ENCODE assay signal across 8 cellular contexts in the genomic region with DNA sequence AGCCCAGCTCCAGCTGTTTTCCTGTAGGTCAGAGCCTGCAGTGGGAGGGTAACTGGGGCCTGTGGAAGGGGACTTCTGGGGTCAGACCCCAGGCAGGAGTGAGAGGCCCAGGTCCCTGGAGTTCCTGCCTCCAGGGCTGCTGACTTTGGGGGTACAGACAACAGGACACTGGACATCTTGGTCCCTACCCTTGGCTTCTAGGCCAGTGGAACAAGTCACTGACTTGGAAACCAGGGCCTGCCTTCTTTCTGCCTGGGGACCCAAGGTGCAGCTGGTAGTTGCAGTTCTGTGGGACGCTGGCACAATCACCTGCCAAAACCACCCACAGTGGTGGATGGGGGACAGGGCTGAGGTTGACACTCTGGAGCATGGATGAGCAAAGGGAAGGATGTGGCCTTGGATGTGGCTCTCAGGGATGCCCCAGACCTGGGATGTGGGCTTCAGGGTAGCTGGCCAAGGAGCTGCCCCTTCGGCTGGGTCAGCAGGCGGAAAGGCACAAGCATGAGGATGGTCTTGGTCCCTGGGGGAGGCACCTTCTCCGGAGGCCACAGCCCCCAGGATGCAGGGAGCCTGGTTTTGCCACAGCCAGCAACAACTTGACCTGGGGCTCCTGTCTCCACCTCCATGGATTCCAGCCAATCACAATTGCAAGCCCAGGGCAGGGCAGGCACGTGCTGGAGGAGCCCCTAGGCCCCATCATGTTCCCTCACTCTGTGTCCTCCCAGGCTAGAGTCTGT. TPM values are rescaled to one million over a fixed set of nuclear protein-coding genes. Genes with fewer than 3 reads are reported as not detected.
DNase-seq lines count a peak whose midpoint lies in the region; ATAC-seq and TF ChIP-seq lines count a peak whose summit lies in the region.

No MANE protein-coding gene starts in this region.

- H3K4me3 Mint-ChIP-seq in CD14-positive monocyte, result peak overlapping the region; percentile 73 to 86
- H3K4me3 Mint-ChIP-seq in naive thymus-derived CD8-positive, alpha-beta T cell, result peak overlapping the region; percentile 75 to 90 (median 86)

- peak overlapping the region; percentile 68; the same call in 1 of the 2 replicates for H3K4me3 ChIP-seq in Karpas-422 (ENCODE audit: low read length)
- H3K4me3 ChIP-seq in coronary artery, result peak overlapping the region; percentile 86

- no peaks in the 10 kb centered on the region for H3K9me2 ChIP-seq in Karpas-422 (replicated peaks; ENCODE audit: insufficient read depth, low read length)

- H3K27ac ChIP-seq in Karpas-422 (ENCODE audit: low read length), result peak overlapping the region; percentile 30; the same call in 1 of the 2 replicates
- H3K27ac ChIP-seq in coronary artery, result peak overlapping the region in 1 of 2 donors; percentile 80

- peaks cover 13% of the 10 kb centered on the region for H4K20me1 ChIP-seq in Karpas-422 (ENCODE audit: insufficient read depth, low read depth, low read length)

- H3K79me2 ChIP-seq in Karpas-422 (ENCODE audit: low read length), result peaks cover 10% of the 10 kb centered on the region

- no peaks in the 10 kb centered on the region for H3K27me3 ChIP-seq in Karpas-422 (ENCODE audit: low read length)

- POLR2A ChIA-PET in naive thymus-derived CD8-positive, alpha-beta T cell (lab: Charles Lee), result no interaction called here

- H3K27ac Mint-ChIP-seq in CD14-positive monocyte, result no peak overlapping the region
- peak overlapping the region in 9 of 10 donors; percentile 49 to 89 (median 80) for H3K27ac Mint-ChIP-seq in naive thymus-derived CD8-positive, alpha-beta T cell

- H3K36me3 Mint-ChIP-seq in CD14-positive monocyte, result peaks cover 12 to 21% of the 10 kb centered on the region in 2 donors
- peaks cover 0 to 2% (median 0%) of the 10 kb centered on the region in 3 donors for H3K36me3 Mint-ChIP-seq in naive thymus-derived CD8-positive, alpha-beta T cell

- H3K4me1 ChIP-seq in Karpas-422 (ENCODE audit: low read length), result peaks cover 40% of the 10 kb centered on the region

- peaks cover 0 to 13% (median 4%) of the 10 kb centered on the region in 7 donors for H3K9me3 Mint-ChIP-seq in CD14-positive monocyte
- peaks cover 0 to 3% (median 0%) of the 10 kb centered on the region in 9 donors for H3K9me3 Mint-ChIP-seq in naive thymus-derived CD8-positive, alpha-beta T cell

- no peaks in the 10 kb centered on the region for H3K9me3 ChIP-seq in Karpas-422 (ENCODE audit: low read length)

- TF ChIP-seq CTCF in CD14-positive monocyte (IDR thresholded peaks at IDR 0.05) (no peak), coronary artery (IDR thresholded peaks at IDR 0.05) (no peak)

- peak overlapping the region; percentile 66 for H3K4me2 ChIP-seq in Karpas-422 (ENCODE audit: low read depth, low read length, poor library complexity, severe bottlenecking)

- ATAC-seq in naive thymus-derived CD8-positive, alpha-beta T cell, result peak in 1 of 2 donors; percentile 24

- peaks cover 24% of the 10 kb centered on the region for H3K4me1 Mint-ChIP-seq in CD14-positive monocyte
- H3K4me1 Mint-ChIP-seq in naive thymus-derived CD8-positive, alpha-beta T cell, result peaks cover 14 to 42% (median 37%) of the 10 kb centered on the region in 4 donors

- no peak overlapping the region for H2AFZ ChIP-seq in Karpas-422 (ENCODE audit: low read length)

- peak overlapping the region; percentile 77 for H3K9ac ChIP-seq in Karpas-422 (ENCODE audit: low read length)

- no peaks in the 10 kb centered on the region for H3K36me3 ChIP-seq in Karpas-422 (ENCODE audit: insufficient read depth, low read length)

- intact Hi-C loops in CD14-positive monocyte (cut with micrococcal nuclease), result no loop called here

- H3K27me3 Mint-ChIP-seq in CD14-positive monocyte (ENCODE audit: low read depth in 3 of 3), result peaks cover 23 to 39% (median 32%) of the 10 kb centered on the region in 3 donors
- peaks cover 0 to 4% (median 0%) of the 10 kb centered on the region in 5 donors for H3K27me3 Mint-ChIP-seq in naive thymus-derived CD8-positive, alpha-beta T cell

- DNase-seq in CD14-positive monocyte (ENCODE audit: low spot score) (no peak), Karpas-422 (peak; percentile 62), coronary artery (ENCODE audit: low spot score) (no peak), NCI-H2029 treated with DMSO at 0.1 percent for 48 hours (lab: John Stamatoyannopoulos, UW) (no peak), putamen (ENCODE audit: low spot score) (no peak), hippocampal formation (lab: John Stamatoyannopoulos, UW) (no peak)
- no peak for DNase-seq in naive thymus-derived CD8-positive, alpha-beta T cell
- no peak for DNase-seq in effector CD8-positive, alpha-beta T cell (lab: John Stamatoyannopoulos, UW)

RNA-seq across cellular contexts. Expression of a gene that starts 5.8 kb away (rescaled TPM):
- polyA plus RNA-seq in CD14-positive monocyte, result 10 to 100 TPM; 11.2 TPM
- total RNA-seq in Karpas-422 (2014; rRNA removed; shearing (Covaris generic); ENCODE audit: low replicate concordance), result 25.3 and 40.0 TPM in 2 replicates
- 10 to 100 TPM; 31.8 to 37.9 TPM for total RNA-seq in naive thymus-derived CD8-positive, alpha-beta T cell
- polyA plus RNA-seq in naive thymus-derived CD8-positive, alpha-beta T cell, result 10 to 100 TPM; 27.1 to 33.0 (median 31.9) TPM

RNA-seq across cellular contexts. Expression of a gene that starts 5.9 kb away (rescaled TPM):
- 10 to 100 TPM; 20.5 to 25.0 TPM for polyA plus RNA-seq in CD14-positive monocyte
- total RNA-seq in Karpas-422 (2014; rRNA removed; shearing (Covaris generic); ENCODE audit: low replicate concordance), result 15.3 and 27.1 TPM in 2 replicates
- total RNA-seq in naive thymus-derived CD8-positive, alpha-beta T cell, result 10 to 100 TPM; 25.0 to 25.6 TPM
- 10 to 100 TPM; 40.0 to 46.6 (median 40.8) TPM for polyA plus RNA-seq in naive thymus-derived CD8-positive, alpha-beta T cell

Comparison
In these comparisons a context has a peak if more than half of its experiments do, and no peak if none do; other contexts are left out.
1. H3K27ac Mint-ChIP-seq: peak in naive thymus-derived CD8-positive, alpha-beta T cell (9 of 10); none in CD14-positive monocyte (0 of 7).